In genomic region chr12:57529831-57530230, GRCh38 we compare ENCODE assay signal across 17 cellular contexts. TPM values are rescaled to one million over a fixed set of nuclear protein-coding genes. Genes with fewer than 3 reads are reported as not detected.
A peak's percentile ranks its signal among the peaks of the same experiment; 100 is the strongest.
DNase-seq lines count a peak whose midpoint lies in the region; ATAC-seq and TF ChIP-seq lines count a peak whose summit lies in the region.
"Had no signal": no experiment of that assay in that cellular context is flagged by ENCODE, and none has a peak within 500 bp of the region (broad histone marks: within the 10 kb centered on the region; RNA-seq: fewer than 3 reads in every experiment).

No MANE protein-coding gene starts in this region.

- H3K27ac Mint-ChIP-seq in activated naive CD4-positive, alpha-beta T cell treated with anti-CD3 and anti-CD28 coated beads, Interleukin-2, amount 10 ng/mL, durations not matched to agents 7 days and 5 days = peak overlapping the region; percentile 50
- peak overlapping the region; percentile 12 for H3K27ac Mint-ChIP-seq in osteocyte (ENCODE audit: unreplicated experiment)
- H3K27ac Mint-ChIP-seq: activated B cell treated with CpG ODN at 0.5 μM for 24 hours; activated naive CD8-positive, alpha-beta T cell treated with anti-CD3 and anti-CD28 coated beads, Interleukin-2, amount 10 ng/mL, durations not matched to agents 7 days and 5 days had no signal

- peaks cover 13% of the 10 kb centered on the region for H3K4me1 Mint-ChIP-seq in activated naive CD4-positive, alpha-beta T cell treated with anti-CD3 and anti-CD28 coated beads, Interleukin-2, amount 10 ng/mL, durations not matched to agents 7 days and 5 days
- H3K4me1 Mint-ChIP-seq in osteocyte (ENCODE audit: unreplicated experiment) = peaks cover 7% of the 10 kb centered on the region

- 96% methylated on average over 6 of the region's 6 CpGs for WGBS in HUES64
- WGBS in mammary epithelial cell (ENCODE audit: low coverage, missing lambda C conversion rate) = 85% methylated on average over 6 of the region's 6 CpGs

- H3K4me1 ChIP-seq in HUES64 (ENCODE audit: insufficient read depth, low read length) (no peaks in the 10 kb centered on the region), mammary epithelial cell (ENCODE audit: insufficient read depth, low read length) (peaks cover 2% of the 10 kb centered on the region)

- in situ Hi-C loops in mammary epithelial cell (cut with MboI; ENCODE audit: low sequenced_read_pairs in 2 of 2) = no loop called here

- H3K9me3 Mint-ChIP-seq in activated naive CD4-positive, alpha-beta T cell treated with anti-CD3 and anti-CD28 coated beads, Interleukin-2, amount 10 ng/mL, durations not matched to agents 7 days and 5 days = no peaks in the 10 kb centered on the region
- no peaks in the 10 kb centered on the region for H3K9me3 Mint-ChIP-seq in osteocyte (ENCODE audit: unreplicated experiment)
- H3K9me3 Mint-ChIP-seq: activated B cell treated with CpG ODN at 0.5 μM for 24 hours; activated CD4-positive, alpha-beta memory T cell treated with anti-CD3 and anti-CD28 coated beads, Interleukin-2, amount 10 ng/mL, durations not matched to agents 7 days and 5 days; activated naive CD8-positive, alpha-beta T cell treated with anti-CD3 and anti-CD28 coated beads, Interleukin-2, amount 10 ng/mL, durations not matched to agents 7 days and 5 days had no signal

- no peak for ATAC-seq in HG03045 (IDR thresholded peaks at IDR 0.05; ENCODE audit: unreplicated experiment)
- ATAC-seq: heart left ventricle had no signal

- H3K9me3 ChIP-seq in HUES64 (ENCODE audit: insufficient read depth, low read depth, low read length) (no peaks in the 10 kb centered on the region), mammary epithelial cell (replicated peaks; ENCODE audit: insufficient read depth, low read length) (no peaks in the 10 kb centered on the region)
- H3K9me3 ChIP-seq: heart left ventricle, Peyer's patch had no signal

- no peak overlapping the region for H3K4me3 ChIP-seq in HUES64 (ENCODE audit: low read length)
- no peak overlapping the region for H3K4me3 ChIP-seq in mammary epithelial cell (replicated peaks in 1 of 3; ENCODE audit: insufficient read depth in 1 of 3, low read depth in 2 of 3, low read length in 3 of 3)
- H3K4me3 ChIP-seq: GM23248, heart left ventricle, Peyer's patch had no signal

- peaks cover 18% of the 10 kb centered on the region for H3K79me2 ChIP-seq in mammary epithelial cell (ENCODE audit: insufficient read depth, low read length)

- no peaks in the 10 kb centered on the region for H3K27me3 Mint-ChIP-seq in activated naive CD4-positive, alpha-beta T cell treated with anti-CD3 and anti-CD28 coated beads, Interleukin-2, amount 10 ng/mL, durations not matched to agents 7 days and 5 days
- no peaks in the 10 kb centered on the region for H3K27me3 Mint-ChIP-seq in osteocyte (ENCODE audit: unreplicated experiment)
- H3K27me3 Mint-ChIP-seq: activated B cell treated with CpG ODN at 0.5 μM for 24 hours; activated CD4-positive, alpha-beta memory T cell treated with anti-CD3 and anti-CD28 coated beads, Interleukin-2, amount 10 ng/mL, durations not matched to agents 7 days and 5 days; activated naive CD8-positive, alpha-beta T cell treated with anti-CD3 and anti-CD28 coated beads, Interleukin-2, amount 10 ng/mL, durations not matched to agents 7 days and 5 days had no signal

- DNase-seq in activated naive CD4-positive, alpha-beta T cell treated with anti-CD3 and anti-CD28 coated beads, Interleukin-2, amount 10 ng/mL, durations not matched to agents 7 days and 5 days = no peak
- DNase-seq in activated naive CD4-positive, alpha-beta T cell treated with Interleukin-2 at 50 U/mL for 16 hours = no peak
- no peak for DNase-seq in mammary epithelial cell
- DNase-seq in osteocyte (ENCODE audit: extremely low spot score, unreplicated experiment) = no peak
- DNase-seq in activated CD4-positive, alpha-beta T cell treated with anti-CD3 and anti-CD28 coated beads, Interleukin-2, amount 50 U/mL, for 4 hours = no peak
- no peak for DNase-seq in stimulated activated naive CD4-positive, alpha-beta T cell treated with Interleukin-2 at 50 U/mL for 16 hours (lab: John Stamatoyannopoulos, UW)
- DNase-seq: activated B cell treated with CpG ODN at 0.5 μM for 24 hours; activated CD4-positive, alpha-beta memory T cell treated with anti-CD3 and anti-CD28 coated beads, Interleukin-2, amount 10 ng/mL, durations not matched to agents 7 days and 5 days; activated naive CD8-positive, alpha-beta T cell treated with anti-CD3 and anti-CD28 coated beads, Interleukin-2, amount 10 ng/mL, durations not matched to agents 7 days and 5 days; brain microvascular endothelial cell; GDM1; GM23248; heart left ventricle; NCI-H1694; Peyer's patch had no signal

- H2AFZ ChIP-seq in mammary epithelial cell (ENCODE audit: low read depth, low read length) = no peak overlapping the region
- H2AFZ ChIP-seq: GM23248 had no signal

- H3K4me3 Mint-ChIP-seq in activated naive CD4-positive, alpha-beta T cell treated with anti-CD3 and anti-CD28 coated beads, Interleukin-2, amount 10 ng/mL, durations not matched to agents 7 days and 5 days = no peak overlapping the region
- H3K4me3 Mint-ChIP-seq in osteocyte (ENCODE audit: unreplicated experiment) = no peak overlapping the region
- H3K4me3 Mint-ChIP-seq: activated B cell treated with CpG ODN at 0.5 μM for 24 hours; activated CD4-positive, alpha-beta memory T cell treated with anti-CD3 and anti-CD28 coated beads, Interleukin-2, amount 10 ng/mL, durations not matched to agents 7 days and 5 days; activated naive CD8-positive, alpha-beta T cell treated with anti-CD3 and anti-CD28 coated beads, Interleukin-2, amount 10 ng/mL, durations not matched to agents 7 days and 5 days had no signal

- intact Hi-C loops in mammary epithelial cell (cut with micrococcal nuclease) = no loop called here

- H4K20me1 ChIP-seq in mammary epithelial cell (ENCODE audit: insufficient read depth, low read length) = no peaks in the 10 kb centered on the region

- H3K27ac ChIP-seq in HUES64 (ENCODE audit: low read depth, low read length) = no peak overlapping the region
- no peak overlapping the region for H3K27ac ChIP-seq in mammary epithelial cell (ENCODE audit: insufficient read depth, low read depth, low read length)
- H3K27ac ChIP-seq: brain microvascular endothelial cell, GM23248, Peyer's patch had no signal

- H3K27me3 ChIP-seq in HUES64 (ENCODE audit: insufficient read depth, low read length) = no peaks in the 10 kb centered on the region
- H3K27me3 ChIP-seq in mammary epithelial cell (ENCODE audit: insufficient read depth, low read length) = no peaks in the 10 kb centered on the region
- H3K27me3 ChIP-seq: brain microvascular endothelial cell, heart left ventricle, Peyer's patch had no signal

- dilution Hi-C loops in mammary epithelial cell (cut with HindIII; ENCODE audit: low sequenced_read_pairs) = loop anchor here (5.0 kb wide), 1 partner anchor 57 kb away; no protein-coding TSS in a partner anchor

- TF ChIP-seq CTCF in mammary epithelial cell (conservative IDR thresholded peaks at IDR 0.05 in 1 of 2, IDR thresholded peaks at IDR 0.05 in 1 of 2; ENCODE audit: extremely low read depth in 1 of 2, insufficient read depth in 1 of 2, low read depth in 1 of 2, low read length in 2 of 2) (no peak), osteocyte (IDR thresholded peaks at IDR 0.05) (no peak)

- peaks cover 77% of the 10 kb centered on the region for H3K36me3 ChIP-seq in HUES64 (ENCODE audit: insufficient read depth, low read length)
- peaks cover 37% of the 10 kb centered on the region for H3K36me3 ChIP-seq in mammary epithelial cell (ENCODE audit: insufficient read depth, low read length)

- BruUV-seq in mammary epithelial cell (replicated peaks; lab: Mats Ljungman, UMichigan) = TSS peak; percentile 61

- no peak overlapping the region for H3K4me2 ChIP-seq in mammary epithelial cell (ENCODE audit: insufficient read depth, low read depth, low read length)

- 0 out of 2 replicates have a peak overlapping the region, but pooled peaks have one; percentile 36 for H3K9ac ChIP-seq in HUES64 (ENCODE audit: low read depth, low read length)
- no peak overlapping the region for H3K9ac ChIP-seq in mammary epithelial cell (ENCODE audit: insufficient read depth, low read length)
- H3K9ac ChIP-seq: GM23248 had no signal

- CTCF ChIA-PET in activated naive CD4-positive, alpha-beta T cell treated with anti-CD3 and anti-CD28 coated beads, Interleukin-2, amount 10 ng/mL, durations not matched to agents 7 days and 5 days (lab: Charles Lee) = interaction anchor here (1.0 kb wide), 1 partner anchor 23 kb away, joined by 3 read pairs; no protein-coding TSS in a partner anchor
- CTCF ChIA-PET in mammary epithelial cell (lab: Charles Lee; ENCODE audit: low non-redundant PET) = no interaction called here

- H3K36me3 Mint-ChIP-seq in activated naive CD4-positive, alpha-beta T cell treated with anti-CD3 and anti-CD28 coated beads, Interleukin-2, amount 10 ng/mL, durations not matched to agents 7 days and 5 days = peaks cover 45% of the 10 kb centered on the region
- H3K36me3 Mint-ChIP-seq in osteocyte (ENCODE audit: unreplicated experiment) = peaks cover 47% of the 10 kb centered on the region

RNA-seq across cellular contexts. Expression of gene MBD6, which starts 7.2 kb away (rescaled TPM):
- 16.4 TPM for polyA plus RNA-seq in HUES64 (2013, experiment 1 of 2)
- polyA plus RNA-seq in HUES64 (2013, experiment 2 of 2) = 17.8 TPM
- total RNA-seq in mammary epithelial cell (10 to 100 TPM in 1 of 2 donors, 1 to 10 TPM in 1; 4.8 to 69.2 TPM), osteocyte (104 and 105 TPM in 2 replicates)
- 4.8 TPM for polyA plus RNA-seq in mammary epithelial cell
- 14.9 TPM for polyA minus RNA-seq in mammary epithelial cell

RNA-seq across cellular contexts. Expression of gene DDIT3, which starts 9.5 kb away (rescaled TPM):
- polyA plus RNA-seq in HUES64 (2013, experiment 1 of 2) = 4.8 TPM
- polyA plus RNA-seq in HUES64 (2013, experiment 2 of 2) = 4.8 TPM
- 10 to 100 TPM; 28.3 to 66.1 TPM for total RNA-seq in mammary epithelial cell
- polyA plus RNA-seq in mammary epithelial cell = 9.0 TPM
- polyA minus RNA-seq in mammary epithelial cell = 8.0 TPM
- 89.9 and 95.7 TPM in 2 replicates for total RNA-seq in osteocyte

RNA-seq across cellular contexts. Expression of gene DCTN2, which starts 17.2 kb away (rescaled TPM):
- polyA plus RNA-seq in HUES64 (2013, experiment 1 of 2) = 88.8 TPM
- polyA plus RNA-seq in HUES64 (2013, experiment 2 of 2) = 109 TPM
- total RNA-seq in mammary epithelial cell (100 to 1,000 TPM; 140 to 153 TPM), osteocyte (149 and 155 TPM in 2 replicates)
- 151 TPM for polyA plus RNA-seq in mammary epithelial cell
- polyA minus RNA-seq in mammary epithelial cell = 146 TPM

RNA-seq across cellular contexts. Expression of gene KIF5A, which starts 20.0 kb away (rescaled TPM):
- 7.8 TPM for polyA plus RNA-seq in HUES64 (2013, experiment 1 of 2)
- polyA plus RNA-seq in HUES64 (2013, experiment 2 of 2) = 8.2 TPM
- total RNA-seq in mammary epithelial cell (1 to 10 TPM; 1.3 to 2.4 TPM), osteocyte (0.43 and 0.73 TPM in 2 replicates)
- 0.46 TPM for polyA plus RNA-seq in mammary epithelial cell
- polyA minus RNA-seq in mammary epithelial cell = not detected

RNA-seq across cellular contexts. Expression of gene MARS1, which starts 42.0 kb away (rescaled TPM):
- polyA plus RNA-seq in HUES64 (2013, experiment 1 of 2) = 167 TPM
- polyA plus RNA-seq in HUES64 (2013, experiment 2 of 2) = 186 TPM
- total RNA-seq in mammary epithelial cell (100 to 1,000 TPM; 240 to 460 TPM), osteocyte (364 and 401 TPM in 2 replicates)
- polyA plus RNA-seq in mammary epithelial cell = 160 TPM
- 352 TPM for polyA minus RNA-seq in mammary epithelial cell
